ENCODE assay signal across 8 cellular contexts in the genomic region with DNA sequence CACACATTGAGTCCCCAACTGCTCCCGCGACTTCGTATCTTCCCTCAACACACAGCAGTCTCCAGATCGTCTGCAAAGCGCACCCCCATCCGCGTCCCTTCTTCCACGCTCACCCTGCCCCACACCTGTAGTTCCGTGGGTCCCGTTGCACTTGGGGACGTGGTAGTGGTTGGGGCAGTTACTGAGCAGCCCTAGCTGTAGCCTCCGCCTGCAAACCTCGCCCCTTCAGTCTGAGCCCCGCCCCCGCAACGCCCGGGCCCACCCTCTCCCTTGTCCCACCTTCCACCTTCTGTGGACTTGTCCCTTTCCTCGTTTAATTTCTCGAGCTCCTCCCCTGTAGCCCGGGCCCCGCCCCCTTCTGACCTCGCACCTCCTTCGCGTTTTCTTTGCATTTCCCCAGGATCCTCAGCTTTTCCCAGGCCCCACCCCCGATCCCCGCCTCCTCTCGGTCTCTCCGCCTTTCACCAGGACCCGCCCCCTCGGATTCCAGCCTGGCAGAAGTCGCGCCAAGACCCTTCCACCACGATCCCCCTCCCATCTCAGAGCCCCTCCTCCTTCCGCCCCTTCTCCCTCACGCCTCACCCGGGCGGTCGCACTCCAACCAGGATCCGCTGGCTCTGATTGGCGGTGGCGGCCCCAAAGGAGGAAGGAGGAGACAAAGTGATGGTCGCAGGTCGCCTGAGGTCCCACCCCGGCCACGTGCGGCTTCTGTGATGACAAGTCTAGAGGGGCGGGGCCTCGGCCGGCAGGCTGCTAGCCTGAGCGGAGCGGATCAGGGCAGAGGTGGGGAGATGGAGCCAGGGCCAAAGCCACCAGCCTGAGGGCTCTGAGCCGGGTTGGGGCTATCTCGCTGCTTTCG. TPM values are rescaled to one million over a fixed set of nuclear protein-coding genes. Genes with fewer than 3 reads are reported as not detected.
DNase-seq lines count a peak whose midpoint lies in the region; ATAC-seq and TF ChIP-seq lines count a peak whose summit lies in the region.

A gene with protein sequence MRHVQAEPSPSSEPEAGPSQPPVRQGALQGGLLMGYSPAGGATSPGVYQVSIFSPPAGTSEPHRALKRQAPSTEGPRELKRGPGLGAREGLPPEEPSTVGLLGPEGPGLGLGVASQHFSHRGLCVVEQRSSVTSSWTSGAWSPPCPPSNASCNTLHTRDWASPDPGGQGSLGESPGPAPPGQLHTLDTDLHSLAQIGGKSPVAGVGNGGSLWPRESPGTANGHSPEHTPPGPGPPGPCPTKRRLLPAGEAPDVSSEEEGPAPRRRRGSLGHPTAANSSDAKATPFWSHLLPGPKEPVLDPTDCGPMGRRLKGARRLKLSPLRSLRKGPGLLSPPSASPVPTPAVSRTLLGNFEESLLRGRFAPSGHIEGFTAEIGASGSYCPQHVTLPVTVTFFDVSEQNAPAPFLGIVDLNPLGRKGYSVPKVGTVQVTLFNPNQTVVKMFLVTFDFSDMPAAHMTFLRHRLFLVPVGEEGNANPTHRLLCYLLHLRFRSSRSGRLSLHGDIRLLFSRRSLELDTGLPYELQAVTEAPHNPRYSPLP (minus strand): TSS at position 183 of the 859 bp plus-strand sequence. CDS start 7,588 bp downstream, outside the sequence.

- H3K36me3 Mint-ChIP-seq in activated naive CD8-positive, alpha-beta T cell treated with anti-CD3 and anti-CD28 coated beads for 36 hours = no peaks in the 10 kb centered on the region
- H3K36me3 Mint-ChIP-seq in glutamatergic neuron (ENCODE audit: unreplicated experiment) = no peaks in the 10 kb centered on the region
- H3K36me3 Mint-ChIP-seq in osteocyte (ENCODE audit: unreplicated experiment) = no peaks in the 10 kb centered on the region

- peak within 1 kb of the TSS; percentile 63 for H3K4me3 ChIP-seq in thymus (ENCODE audit: low read length)

- H3K27me3 ChIP-seq in thymus (ENCODE audit: control insufficient read depth, insufficient read depth) = no peaks in the 10 kb centered on the region

- ATAC-seq in HG02623 (IDR thresholded peaks at IDR 0.05; ENCODE audit: unreplicated experiment) = peak; percentile 51

- TF ChIP-seq CTCF in GM10248 (IDR thresholded peaks at IDR 0.05; ENCODE audit: control extremely low read depth, extremely low read depth, low read depth, missing control alignments) (no peak), glutamatergic neuron (IDR thresholded peaks at IDR 0.05; ENCODE audit: partially characterized antibody, unreplicated experiment) (no peak), osteocyte (IDR thresholded peaks at IDR 0.05) (no peak)

- H3K36me3 ChIP-seq in thymus (ENCODE audit: control insufficient read depth, insufficient read depth) = no peaks in the 10 kb centered on the region

- H3K4me3 Mint-ChIP-seq in activated naive CD8-positive, alpha-beta T cell treated with anti-CD3 and anti-CD28 coated beads for 36 hours = peak within 1 kb of the TSS; percentile 92
- H3K4me3 Mint-ChIP-seq in glutamatergic neuron (ENCODE audit: unreplicated experiment) (peak within 1 kb of the TSS; percentile 95), osteocyte (ENCODE audit: unreplicated experiment) (peak within 1 kb of the TSS; percentile 92)

- under 1% methylated on average over 54 of the region's 54 CpGs for WGBS in thymus

- H3K4me1 Mint-ChIP-seq in activated naive CD8-positive, alpha-beta T cell treated with anti-CD3 and anti-CD28 coated beads for 36 hours = peaks cover 40% of the 10 kb centered on the region
- H3K4me1 Mint-ChIP-seq in glutamatergic neuron (ENCODE audit: low read depth, unreplicated experiment) (peaks cover 20% of the 10 kb centered on the region), osteocyte (ENCODE audit: unreplicated experiment) (peaks cover 44% of the 10 kb centered on the region)

- peak within 1 kb of the TSS; percentile 88 for H3K27ac Mint-ChIP-seq in activated naive CD8-positive, alpha-beta T cell treated with anti-CD3 and anti-CD28 coated beads for 36 hours
- peak within 1 kb of the TSS; percentile 99 for H3K27ac Mint-ChIP-seq in glutamatergic neuron (ENCODE audit: unreplicated experiment)
- H3K27ac Mint-ChIP-seq in osteocyte (ENCODE audit: unreplicated experiment) = peak within 1 kb of the TSS; percentile 99

- DNase-seq in GM10248 (ENCODE audit: extremely low spot score) (peak; percentile 91), NCI-H1105 (lab: John Stamatoyannopoulos, UW) (peak; percentile 95), SKM-1 treated with dmso at 0.1 percent for 144 hours (lab: John Stamatoyannopoulos, UW; ENCODE audit: unreplicated experiment) (peak; percentile 95), glutamatergic neuron (peak; percentile 99), osteocyte (ENCODE audit: extremely low spot score, unreplicated experiment) (peak; percentile 99)
- peak; percentile 95 for DNase-seq in activated naive CD8-positive, alpha-beta T cell treated with anti-CD3 and anti-CD28 coated beads for 36 hours

- H3K4me1 ChIP-seq in thymus (ENCODE audit: control insufficient read depth, insufficient read depth, low read length) = peaks cover 31% of the 10 kb centered on the region

- H3K9me3 Mint-ChIP-seq in activated naive CD8-positive, alpha-beta T cell treated with anti-CD3 and anti-CD28 coated beads for 36 hours = peaks cover 2% of the 10 kb centered on the region
- H3K9me3 Mint-ChIP-seq in glutamatergic neuron (ENCODE audit: unreplicated experiment) = peaks cover 18% of the 10 kb centered on the region
- H3K9me3 Mint-ChIP-seq in osteocyte (ENCODE audit: unreplicated experiment) = no peaks in the 10 kb centered on the region

- peak within 1 kb of the TSS; percentile 69 for H3K27ac ChIP-seq in thymus (ENCODE audit: low read depth)

- CTCF ChIA-PET in GM10248 (lab: Yijun Ruan, JAX) = interaction anchor here (0.7 to 5.1 kb wide), 21 partner anchors 10 to 484 kb away, joined by 3 to 42 read pairs (median 7); a partner anchor contains a TSS

- H3K27me3 Mint-ChIP-seq in activated naive CD8-positive, alpha-beta T cell treated with anti-CD3 and anti-CD28 coated beads for 36 hours = no peaks in the 10 kb centered on the region
- H3K27me3 Mint-ChIP-seq in glutamatergic neuron (ENCODE audit: unreplicated experiment) (peaks cover 19% of the 10 kb centered on the region), osteocyte (ENCODE audit: unreplicated experiment) (peaks cover 2% of the 10 kb centered on the region)

- no peaks in the 10 kb centered on the region for H3K9me3 ChIP-seq in thymus (ENCODE audit: control insufficient read depth)

- POLR2A ChIA-PET in GM10248 (lab: Yijun Ruan, JAX) = interaction anchor here (1.6 kb wide), 1 partner anchor 12 kb away, joined by 4 read pairs; no protein-coding TSS in a partner anchor

RNA-seq across cellular contexts. Expression of the gene that starts here (rescaled TPM):
- total RNA-seq in activated naive CD8-positive, alpha-beta T cell treated with anti-CD3 and anti-CD28 coated beads for 36 hours = 1 to 10 TPM; 3.8 to 4.1 TPM
- total RNA-seq in glutamatergic neuron (ENCODE audit: unreplicated experiment) (51.0 TPM), osteocyte (26.8 and 30.3 TPM in 2 replicates)
- polyA plus RNA-seq in thymus = 16.1 TPM

Comparison
In these comparisons a context has a peak if more than half of its experiments do, and no peak if none do; other contexts are left out.
1. Peak in every context shown above with its lines: DNase-seq, ATAC-seq, H3K4me3 ChIP-seq and H3K27ac ChIP-seq.